2 cellular contexts compared by ENCODE assay signal in the genomic region with DNA sequence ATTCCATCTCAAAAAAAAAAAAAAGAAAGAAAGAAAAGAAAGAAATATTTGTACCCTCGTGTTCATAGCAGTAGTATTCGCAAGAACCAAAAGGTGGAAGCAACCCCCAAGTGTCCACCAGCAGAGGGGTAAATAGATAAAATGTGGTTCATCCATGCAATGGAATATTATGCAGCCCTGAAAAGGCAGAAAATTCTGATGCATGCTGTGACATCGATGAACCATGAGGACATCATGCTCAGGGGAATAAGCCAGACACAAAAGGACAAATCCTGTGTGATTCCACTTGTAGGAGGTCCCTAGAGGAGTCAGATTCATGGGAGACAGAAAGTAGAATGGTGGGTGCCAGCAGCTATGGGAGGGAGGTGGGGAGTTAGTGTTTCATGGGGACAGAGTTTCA.
A peak's percentile ranks its signal among the peaks of the same experiment; 100 is the strongest.
TF ChIP-seq lines count a peak whose summit lies in the region.

No MANE protein-coding gene starts in this region.

TF ChIP-seq in HEK293, 187 proteins besides CTCF, POLR2A, EP300 and RAD21:
- TF ChIP-seq WT1 (tag by site-specific recombination; IDR thresholded peaks at IDR 0.05) (no peak), YY1 (tag by site-specific recombination; IDR thresholded peaks at IDR 0.05) (no peak), ZNF660 (tag by site-specific recombination; IDR thresholded peaks at IDR 0.05) (no peak), ZNF146 (tag by site-specific recombination; IDR thresholded peaks at IDR 0.05) (peak; percentile 100)
- TF ChIP-seq, protein P1, sequence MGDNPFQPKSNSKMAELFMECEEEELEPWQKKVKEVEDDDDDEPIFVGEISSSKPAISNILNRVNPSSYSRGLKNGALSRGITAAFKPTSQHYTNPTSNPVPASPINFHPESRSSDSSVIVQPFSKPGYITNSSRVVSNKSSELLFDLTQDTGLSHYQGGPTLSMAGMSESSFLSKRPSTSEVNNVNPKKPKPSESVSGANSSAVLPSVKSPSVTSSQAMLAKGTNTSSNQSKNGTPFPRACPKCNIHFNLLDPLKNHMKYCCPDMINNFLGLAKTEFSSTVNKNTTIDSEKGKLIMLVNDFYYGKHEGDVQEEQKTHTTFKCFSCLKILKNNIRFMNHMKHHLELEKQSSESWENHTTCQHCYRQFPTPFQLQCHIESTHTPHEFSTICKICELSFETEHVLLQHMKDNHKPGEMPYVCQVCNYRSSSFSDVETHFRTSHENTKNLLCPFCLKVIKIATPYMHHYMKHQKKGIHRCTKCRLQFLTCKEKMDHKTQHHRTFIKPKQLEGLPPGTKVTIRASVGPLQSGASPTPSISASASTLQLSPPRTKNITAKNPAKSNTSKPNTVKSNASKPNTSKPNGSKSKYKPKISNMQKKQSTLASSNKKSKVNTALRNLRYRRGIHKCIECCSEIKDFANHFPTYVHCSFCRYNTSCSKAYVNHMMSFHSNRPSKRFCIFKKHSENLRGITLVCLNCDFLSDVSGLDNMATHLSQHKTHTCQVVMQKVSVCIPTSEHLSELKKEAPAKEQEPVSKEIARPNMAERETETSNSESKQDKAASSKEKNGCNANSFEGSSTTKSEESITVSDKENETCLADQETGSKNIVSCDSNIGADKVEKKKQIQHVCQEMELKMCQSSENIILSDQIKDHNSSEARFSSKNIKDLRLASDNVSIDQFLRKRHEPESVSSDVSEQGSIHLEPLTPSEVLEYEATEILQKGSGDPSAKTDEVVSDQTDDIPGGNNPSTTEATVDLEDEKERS (tag by site-specific recombination; IDR thresholded peaks at IDR 0.05) = peak; percentile 66; the same call in 1 of the 2 replicates
- TF ChIP-seq, protein P2, sequence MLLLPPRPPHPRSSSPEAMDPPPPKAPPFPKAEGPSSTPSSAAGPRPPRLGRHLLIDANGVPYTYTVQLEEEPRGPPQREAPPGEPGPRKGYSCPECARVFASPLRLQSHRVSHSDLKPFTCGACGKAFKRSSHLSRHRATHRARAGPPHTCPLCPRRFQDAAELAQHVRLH (tag by site-specific recombination; IDR thresholded peaks at IDR 0.05) = peak; percentile 91
- TF ChIP-seq, protein P3, sequence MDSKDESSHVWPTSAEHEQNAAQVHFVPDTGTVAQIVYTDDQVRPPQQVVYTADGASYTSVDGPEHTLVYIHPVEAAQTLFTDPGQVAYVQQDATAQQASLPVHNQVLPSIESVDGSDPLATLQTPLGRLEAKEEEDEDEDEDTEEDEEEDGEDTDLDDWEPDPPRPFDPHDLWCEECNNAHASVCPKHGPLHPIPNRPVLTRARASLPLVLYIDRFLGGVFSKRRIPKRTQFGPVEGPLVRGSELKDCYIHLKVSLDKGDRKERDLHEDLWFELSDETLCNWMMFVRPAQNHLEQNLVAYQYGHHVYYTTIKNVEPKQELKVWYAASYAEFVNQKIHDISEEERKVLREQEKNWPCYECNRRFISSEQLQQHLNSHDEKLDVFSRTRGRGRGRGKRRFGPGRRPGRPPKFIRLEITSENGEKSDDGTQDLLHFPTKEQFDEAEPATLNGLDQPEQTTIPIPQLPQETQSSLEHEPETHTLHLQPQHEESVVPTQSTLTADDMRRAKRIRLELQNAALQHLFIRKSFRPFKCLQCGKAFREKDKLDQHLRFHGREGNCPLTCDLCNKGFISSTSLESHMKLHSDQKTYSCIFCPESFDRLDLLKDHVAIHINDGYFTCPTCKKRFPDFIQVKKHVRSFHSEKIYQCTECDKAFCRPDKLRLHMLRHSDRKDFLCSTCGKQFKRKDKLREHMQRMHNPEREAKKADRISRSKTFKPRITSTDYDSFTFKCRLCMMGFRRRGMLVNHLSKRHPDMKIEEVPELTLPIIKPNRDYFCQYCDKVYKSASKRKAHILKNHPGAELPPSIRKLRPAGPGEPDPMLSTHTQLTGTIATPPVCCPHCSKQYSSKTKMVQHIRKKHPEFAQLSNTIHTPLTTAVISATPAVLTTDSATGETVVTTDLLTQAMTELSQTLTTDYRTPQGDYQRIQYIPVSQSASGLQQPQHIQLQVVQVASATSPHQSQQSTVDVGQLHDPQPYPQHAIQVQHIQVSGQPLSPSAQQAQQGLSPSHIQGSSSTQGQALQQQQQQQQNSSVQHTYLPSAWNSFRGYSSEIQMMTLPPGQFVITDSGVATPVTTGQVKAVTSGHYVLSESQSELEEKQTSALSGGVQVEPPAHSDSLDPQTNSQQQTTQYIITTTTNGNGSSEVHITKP (tag by site-specific recombination; IDR thresholded peaks at IDR 0.05) = no peak
TF ChIP-seq in HEK293: peak in this region for 3.

TF ChIP-seq in H1, 55 proteins besides CTCF, POLR2A, EP300 and RAD21:
- TF ChIP-seq KDM1A (IDR thresholded peaks at IDR 0.05; ENCODE audit: borderline replicate concordance, low read length) (peak; percentile 63; the same call in 1 of the 2 replicates), ASH2L (IDR thresholded peaks at IDR 0.05; ENCODE audit: low read length) (no peak)
